ENCODE assay signal across 8 cellular contexts in the genomic region with DNA sequence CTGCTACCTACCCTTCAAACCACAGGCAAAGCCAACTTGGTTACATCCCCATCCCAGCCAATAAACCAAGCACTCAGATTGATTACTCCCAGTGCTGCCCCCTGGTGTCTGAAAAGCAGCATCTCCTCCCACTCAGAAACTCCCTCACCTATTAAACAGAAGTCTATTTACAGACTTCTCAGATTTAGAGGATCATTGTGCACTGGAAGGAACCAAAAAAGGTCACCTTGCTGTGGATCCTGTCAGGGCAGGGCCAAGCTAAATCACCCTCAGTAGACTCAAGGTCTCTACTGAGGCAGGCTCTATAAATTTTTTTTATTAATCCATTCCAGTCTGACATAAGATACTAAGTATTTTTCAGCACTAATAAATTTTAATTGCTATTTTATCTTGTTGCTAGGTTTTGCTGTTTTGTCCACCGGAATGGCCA. TPM values are rescaled to one million over a fixed set of nuclear protein-coding genes. Genes with fewer than 3 reads are reported as not detected.
DNase-seq lines count a peak whose midpoint lies in the region; ATAC-seq, FAIRE-seq and TF ChIP-seq lines count a peak whose summit lies in the region.

No MANE protein-coding gene starts in this region.

- no peak for TF ChIP-seq POLR2A in HepG2 (IDR thresholded peaks at IDR 0.05; ENCODE audit: insufficient read depth in 1 of 2, low read depth in 2 of 2, low read length in 2 of 2)

- FAIRE-seq in HepG2 (lab: Jason Lieb, UNC) = peak; percentile 77

- whole genome bisulfite sequencing in HepG2 (ENCODE audit: low lambda C conversion rate) = 56% methylated on average over 1 of the region's 1 CpG

- no peaks in the 10 kb centered on the region for H3K79me2 ChIP-seq in HepG2 (ENCODE audit: insufficient read depth, low read length)

- POLR2A ChIA-PET in HepG2 (lab: Yijun Ruan, JAX) = no interaction called here

- TF ChIP-seq RAD21 in HepG2 (CRISPR knock-in tag; IDR thresholded peaks at IDR 0.05) = peak; percentile 77

- no peak overlapping the region for H3K27ac ChIP-seq in colonic mucosa
- no peak overlapping the region for H3K27ac ChIP-seq in HepG2 (ENCODE audit: extremely low read length, insufficient read depth, low read length)

- H4K20me1 ChIP-seq in HepG2 (ENCODE audit: insufficient read depth, low read length) = 0 out of 2 replicates have a peak, but pooled peaks cover 4% of the 10 kb centered on the region

- H3K4me3 ChIP-seq in colonic mucosa = no peak overlapping the region
- no peak overlapping the region for H3K4me3 ChIP-seq in HepG2 (replicated peaks in 1 of 3; ENCODE audit: insufficient read depth in 1 of 3, low read depth in 2 of 3, low read length in 3 of 3)

- no peak overlapping the region for H3K4me2 ChIP-seq in HepG2 (ENCODE audit: low read depth, low read length)

- CTCF ChIA-PET in HepG2 (lab: Yijun Ruan, JAX; ENCODE audit: low intra/inter-chr PET ratio, low total read pairs) = interaction anchor here (1.2 to 3.8 kb wide), 5 partner anchors 83 to 331 kb away, joined by 3 to 66 read pairs (median 6); no protein-coding TSS in a partner anchor

- in situ Hi-C loops in HepG2 (cut with HindIII; ENCODE audit: extremely low pct_ligation_motif_present, low pct_unique_long_range_greater_than_20kb) = loop anchor here (5.0 kb wide), 1 partner anchor 88 kb away; no protein-coding TSS in a partner anchor

- TF ChIP-seq CTCF in colonic mucosa (IDR thresholded peaks at IDR 0.05) (peak; percentile 86), HepG2 (CRISPR knock-in tag; IDR thresholded peaks at IDR 0.05) (peak; percentile 86)

- H3K4me1 ChIP-seq in colonic mucosa = no peaks in the 10 kb centered on the region
- peaks cover 36% of the 10 kb centered on the region for H3K4me1 ChIP-seq in HepG2 (ENCODE audit: insufficient read depth, low read length)

- no peak overlapping the region for H3K9ac ChIP-seq in colonic mucosa (ENCODE audit: low read depth in 2 of 2, low read length in 2 of 2)
- no peak overlapping the region for H3K9ac ChIP-seq in HepG2 (ENCODE audit: insufficient read depth, low read depth, low read length)

- H3K27me3 ChIP-seq in colonic mucosa (no peaks in the 10 kb centered on the region), HepG2 (ENCODE audit: control insufficient read depth in 1 of 2, insufficient read depth in 2 of 2, low read length in 2 of 2) (no peaks in the 10 kb centered on the region)

- TF ChIP-seq EP300 in HepG2 (IDR thresholded peaks at IDR 0.05; ENCODE audit: low read depth in 2 of 2, low read length in 2 of 2) (no peak), HepG2 (CRISPR knock-in tag; IDR thresholded peaks at IDR 0.05; ENCODE audit: borderline replicate concordance) (no peak)

- peaks cover 19% of the 10 kb centered on the region for H3K36me3 ChIP-seq in colonic mucosa
- peaks cover 41 to 80% of the 10 kb centered on the region in 2 experiments for H3K36me3 ChIP-seq in HepG2 (replicated peaks in 1 of 2; ENCODE audit: control insufficient read depth in 1 of 2, insufficient read depth in 2 of 2, low read length in 2 of 2)

- no TSS peak for BruUV-seq in HepG2 (replicated peaks; lab: Mats Ljungman, UMichigan)

- ATAC-seq in HepG2 (peak; percentile 65), GM19351 (IDR thresholded peaks at IDR 0.05; ENCODE audit: unreplicated experiment) (no peak)

- intact Hi-C loops in colonic mucosa (cut with DNase I) = loop anchor here (2.0 to 10.0 kb wide), 2 partner anchors 84 to 330 kb away; no protein-coding TSS in a partner anchor
- intact Hi-C loops in HepG2 (cut with micrococcal nuclease; ENCODE audit: unreplicated experiment) = loop anchor here (1.0 kb wide), 2 partner anchors 86 to 90 kb away; no protein-coding TSS in a partner anchor

- H2AFZ ChIP-seq in HepG2 (ENCODE audit: low read length) = no peak overlapping the region

- DNase-seq in AG08396 (ENCODE audit: low spot score) (peak; percentile 75), HCEC 1CT (peak; percentile 63), NCI-H510A treated with DMSO at 0.1 percent for 48 hours (lab: John Stamatoyannopoulos, UW) (peak; percentile 79), colonic mucosa (peak; percentile 69), HepG2 (ENCODE audit: low spot score) (peak; percentile 71)
- DNase-seq in activated CD4-positive, alpha-beta T cell treated with anti-CD3 and anti-CD28 coated beads for 48 hours = peak; percentile 77
- peak; percentile 78 for DNase-seq in stimulated activated CD4-positive, alpha-beta T cell treated with anti-CD3 and anti-CD28 coated beads, Interleukin-4, amount 100 ng/mL, for 24 hours

- H3K9me3 ChIP-seq in colonic mucosa = no peaks in the 10 kb centered on the region
- H3K9me3 ChIP-seq in HepG2 (ENCODE audit: low read length) = no peaks in the 10 kb centered on the region

RNA-seq across cellular contexts. Expression of gene HIGD1B, which starts 17.6 kb away (rescaled TPM):
- total RNA-seq in colonic mucosa (under 1 TPM in 1 of 2 donors, not detected in 1; 0.53 TPM), HepG2 (2016; rRNA removed; fragmentation: Illumina TruSeq; extraction: Trizol) (not detected in 2 replicates)
- total RNA-seq in HepG2 (2016; cell fraction: cytosol; rRNA removed; fragmentation: Illumina TruSeq; extraction: Trizol; ENCODE audit: low read depth) = not detected in 2 replicates
- not detected in 2 replicates for total RNA-seq in HepG2 (2016; cell fraction: insoluble cytoplasmic fraction; rRNA removed; fragmentation: Illumina TruSeq; extraction: Trizol)
- not detected in 2 replicates for total RNA-seq in HepG2 (2016; cell fraction: membrane; rRNA removed; fragmentation: Illumina TruSeq; extraction: Trizol)
- not detected in 2 replicates for total RNA-seq in HepG2 (2016; cell fraction: nucleus; rRNA removed; fragmentation: Illumina TruSeq; extraction: Trizol)
- polyA plus RNA-seq in HepG2 (2011; rRNA removed) = not detected in 2 replicates
- polyA plus RNA-seq in HepG2 (2011; cell fraction: cytosol; rRNA removed) = not detected in 2 replicates
- polyA plus RNA-seq in HepG2 (2011; cell fraction: nucleus; rRNA removed) = not detected in 2 replicates
- polyA plus RNA-seq in HepG2 (2012) = not detected in 2 replicates
- polyA plus RNA-seq in HepG2 (2016; cell fraction: cytosol; fragmentation: Illumina TruSeq; extraction: Trizol; ENCODE audit: low read depth) = not detected in 2 replicates
- polyA plus RNA-seq in HepG2 (2016; cell fraction: insoluble cytoplasmic fraction; fragmentation: Illumina TruSeq; extraction: Trizol; ENCODE audit: low read depth) = not detected in 2 replicates
- polyA plus RNA-seq in HepG2 (2016; cell fraction: membrane; fragmentation: Illumina TruSeq; extraction: Trizol; ENCODE audit: low read depth) = not detected in 2 replicates
- not detected in 2 replicates for polyA plus RNA-seq in HepG2 (2016; cell fraction: nucleus; fragmentation: Illumina TruSeq; extraction: Trizol; ENCODE audit: insufficient read depth, low read depth)
- not detected in 2 replicates for polyA minus RNA-seq in HepG2 (2011; rRNA and poly(A)+ RNA removed; ENCODE audit: low replicate concordance)
- not detected in 2 replicates for polyA minus RNA-seq in HepG2 (2011; cell fraction: cytosol; rRNA and poly(A)+ RNA removed)
- not detected in 2 replicates for polyA minus RNA-seq in HepG2 (2011; cell fraction: nucleus; rRNA and poly(A)+ RNA removed)

RNA-seq across cellular contexts. Expression of gene EFTUD2, which starts 34.0 kb away (rescaled TPM):
- total RNA-seq in colonic mucosa = 100 to 1,000 TPM in 1 of 2 donors, 10 to 100 TPM in 1; 74.8 to 109 TPM
- total RNA-seq in HepG2 (2016; rRNA removed; fragmentation: Illumina TruSeq; extraction: Trizol) = 137 and 310 TPM in 2 replicates
- total RNA-seq in HepG2 (2016; cell fraction: cytosol; rRNA removed; fragmentation: Illumina TruSeq; extraction: Trizol; ENCODE audit: low read depth) = 12.3 and 15.8 TPM in 2 replicates
- total RNA-seq in HepG2 (2016; cell fraction: insoluble cytoplasmic fraction; rRNA removed; fragmentation: Illumina TruSeq; extraction: Trizol) = 133 and 270 TPM in 2 replicates
- 28.2 and 35.7 TPM in 2 replicates for total RNA-seq in HepG2 (2016; cell fraction: membrane; rRNA removed; fragmentation: Illumina TruSeq; extraction: Trizol)
- total RNA-seq in HepG2 (2016; cell fraction: nucleus; rRNA removed; fragmentation: Illumina TruSeq; extraction: Trizol) = 141 TPM in 2 replicates
- polyA plus RNA-seq in HepG2 (2011; rRNA removed) = 107 and 111 TPM in 2 replicates
- 91.0 and 97.8 TPM in 2 replicates for polyA plus RNA-seq in HepG2 (2011; cell fraction: cytosol; rRNA removed)
- polyA plus RNA-seq in HepG2 (2011; cell fraction: nucleus; rRNA removed) = 171 and 192 TPM in 2 replicates
- polyA plus RNA-seq in HepG2 (2012) = 121 and 137 TPM in 2 replicates
- 6.8 and 7.8 TPM in 2 replicates for polyA plus RNA-seq in HepG2 (2016; cell fraction: cytosol; fragmentation: Illumina TruSeq; extraction: Trizol; ENCODE audit: low read depth)
- polyA plus RNA-seq in HepG2 (2016; cell fraction: insoluble cytoplasmic fraction; fragmentation: Illumina TruSeq; extraction: Trizol; ENCODE audit: low read depth) = 145 and 179 TPM in 2 replicates
- 17.0 and 18.1 TPM in 2 replicates for polyA plus RNA-seq in HepG2 (2016; cell fraction: membrane; fragmentation: Illumina TruSeq; extraction: Trizol; ENCODE audit: low read depth)
- polyA plus RNA-seq in HepG2 (2016; cell fraction: nucleus; fragmentation: Illumina TruSeq; extraction: Trizol; ENCODE audit: insufficient read depth, low read depth) = 110 and 140 TPM in 2 replicates
- polyA minus RNA-seq in HepG2 (2011; rRNA and poly(A)+ RNA removed; ENCODE audit: low replicate concordance) = 364 and 446 TPM in 2 replicates
- 88.8 and 91.3 TPM in 2 replicates for polyA minus RNA-seq in HepG2 (2011; cell fraction: cytosol; rRNA and poly(A)+ RNA removed)
- 191 and 216 TPM in 2 replicates for polyA minus RNA-seq in HepG2 (2011; cell fraction: nucleus; rRNA and poly(A)+ RNA removed)

RNA-seq across cellular contexts. Expression of gene GJC1, which starts 35.2 kb away (rescaled TPM):
- total RNA-seq in colonic mucosa (1 to 10 TPM; 1.1 to 8.2 TPM), HepG2 (2016; rRNA removed; fragmentation: Illumina TruSeq; extraction: Trizol) (1.7 and 2.0 TPM in 2 replicates)
- total RNA-seq in HepG2 (2016; cell fraction: cytosol; rRNA removed; fragmentation: Illumina TruSeq; extraction: Trizol; ENCODE audit: low read depth) = 0.35 and 0.40 TPM in 2 replicates
- total RNA-seq in HepG2 (2016; cell fraction: insoluble cytoplasmic fraction; rRNA removed; fragmentation: Illumina TruSeq; extraction: Trizol) = 1.9 and 2.5 TPM in 2 replicates
- total RNA-seq in HepG2 (2016; cell fraction: membrane; rRNA removed; fragmentation: Illumina TruSeq; extraction: Trizol) = 0.83 and 1.2 TPM in 2 replicates
- total RNA-seq in HepG2 (2016; cell fraction: nucleus; rRNA removed; fragmentation: Illumina TruSeq; extraction: Trizol) = 1.6 and 2.1 TPM in 2 replicates
- 1.2 and 1.7 TPM in 2 replicates for polyA plus RNA-seq in HepG2 (2011; rRNA removed)
- 1.0 and 1.6 TPM in 2 replicates for polyA plus RNA-seq in HepG2 (2011; cell fraction: cytosol; rRNA removed)
- 0.81 and 1.1 TPM in 2 replicates for polyA plus RNA-seq in HepG2 (2011; cell fraction: nucleus; rRNA removed)
- 2.4 and 2.6 TPM in 2 replicates for polyA plus RNA-seq in HepG2 (2012)
- polyA plus RNA-seq in HepG2 (2016; cell fraction: cytosol; fragmentation: Illumina TruSeq; extraction: Trizol; ENCODE audit: low read depth) = 0.18 and 0.34 TPM in 2 replicates
- 1.9 and 2.0 TPM in 2 replicates for polyA plus RNA-seq in HepG2 (2016; cell fraction: insoluble cytoplasmic fraction; fragmentation: Illumina TruSeq; extraction: Trizol; ENCODE audit: low read depth)
- 0.55 TPM in 2 replicates for polyA plus RNA-seq in HepG2 (2016; cell fraction: membrane; fragmentation: Illumina TruSeq; extraction: Trizol; ENCODE audit: low read depth)
- polyA plus RNA-seq in HepG2 (2016; cell fraction: nucleus; fragmentation: Illumina TruSeq; extraction: Trizol; ENCODE audit: insufficient read depth, low read depth) = 2.2 and 3.5 TPM in 2 replicates
- 2.4 and 13.8 TPM in 2 replicates for polyA minus RNA-seq in HepG2 (2011; rRNA and poly(A)+ RNA removed; ENCODE audit: low replicate concordance)
- 1.7 and 2.3 TPM in 2 replicates for polyA minus RNA-seq in HepG2 (2011; cell fraction: cytosol; rRNA and poly(A)+ RNA removed)
- 1.1 and 1.3 TPM in 2 replicates for polyA minus RNA-seq in HepG2 (2011; cell fraction: nucleus; rRNA and poly(A)+ RNA removed)

RNA-seq across cellular contexts. Expression of gene GFAP, which starts 50.1 kb away (rescaled TPM):
- total RNA-seq in colonic mucosa (under 1 TPM in 1 of 2 donors, not detected in 1; 0.20 TPM), HepG2 (2016; rRNA removed; fragmentation: Illumina TruSeq; extraction: Trizol) (0.11 and 0.35 TPM in 2 replicates)
- total RNA-seq in HepG2 (2016; cell fraction: cytosol; rRNA removed; fragmentation: Illumina TruSeq; extraction: Trizol; ENCODE audit: low read depth) = 0.20 TPM in 1 of 2 replicates, not detected in the other
- 0.50 TPM in 1 of 2 replicates, not detected in the other for total RNA-seq in HepG2 (2016; cell fraction: insoluble cytoplasmic fraction; rRNA removed; fragmentation: Illumina TruSeq; extraction: Trizol)
- 0.10 and 0.22 TPM in 2 replicates for total RNA-seq in HepG2 (2016; cell fraction: membrane; rRNA removed; fragmentation: Illumina TruSeq; extraction: Trizol)
- total RNA-seq in HepG2 (2016; cell fraction: nucleus; rRNA removed; fragmentation: Illumina TruSeq; extraction: Trizol) = 0.63 TPM in 1 of 2 replicates, not detected in the other
- polyA plus RNA-seq in HepG2 (2011; rRNA removed) = 0.16 and 0.29 TPM in 2 replicates
- polyA plus RNA-seq in HepG2 (2011; cell fraction: cytosol; rRNA removed) = 0.08 and 0.24 TPM in 2 replicates
- polyA plus RNA-seq in HepG2 (2011; cell fraction: nucleus; rRNA removed) = 0.24 and 0.99 TPM in 2 replicates
- 0.13 TPM in 1 of 2 replicates, not detected in the other for polyA plus RNA-seq in HepG2 (2012)
- polyA plus RNA-seq in HepG2 (2016; cell fraction: cytosol; fragmentation: Illumina TruSeq; extraction: Trizol; ENCODE audit: low read depth) = 0.18 TPM in 1 of 2 replicates, not detected in the other
- 0.39 TPM in 1 of 2 replicates, not detected in the other for polyA plus RNA-seq in HepG2 (2016; cell fraction: insoluble cytoplasmic fraction; fragmentation: Illumina TruSeq; extraction: Trizol; ENCODE audit: low read depth)
- 0.11 and 0.38 TPM in 2 replicates for polyA plus RNA-seq in HepG2 (2016; cell fraction: membrane; fragmentation: Illumina TruSeq; extraction: Trizol; ENCODE audit: low read depth)
- not detected in 2 replicates for polyA plus RNA-seq in HepG2 (2016; cell fraction: nucleus; fragmentation: Illumina TruSeq; extraction: Trizol; ENCODE audit: insufficient read depth, low read depth)
- polyA minus RNA-seq in HepG2 (2011; rRNA and poly(A)+ RNA removed; ENCODE audit: low replicate concordance) = 0.78 TPM in 1 of 2 replicates, not detected in the other
- not detected in 2 replicates for polyA minus RNA-seq in HepG2 (2011; cell fraction: cytosol; rRNA and poly(A)+ RNA removed)
- not detected in 2 replicates for polyA minus RNA-seq in HepG2 (2011; cell fraction: nucleus; rRNA and poly(A)+ RNA removed)
